ENCODE assay signal across 9 cellular contexts in the genomic region with DNA sequence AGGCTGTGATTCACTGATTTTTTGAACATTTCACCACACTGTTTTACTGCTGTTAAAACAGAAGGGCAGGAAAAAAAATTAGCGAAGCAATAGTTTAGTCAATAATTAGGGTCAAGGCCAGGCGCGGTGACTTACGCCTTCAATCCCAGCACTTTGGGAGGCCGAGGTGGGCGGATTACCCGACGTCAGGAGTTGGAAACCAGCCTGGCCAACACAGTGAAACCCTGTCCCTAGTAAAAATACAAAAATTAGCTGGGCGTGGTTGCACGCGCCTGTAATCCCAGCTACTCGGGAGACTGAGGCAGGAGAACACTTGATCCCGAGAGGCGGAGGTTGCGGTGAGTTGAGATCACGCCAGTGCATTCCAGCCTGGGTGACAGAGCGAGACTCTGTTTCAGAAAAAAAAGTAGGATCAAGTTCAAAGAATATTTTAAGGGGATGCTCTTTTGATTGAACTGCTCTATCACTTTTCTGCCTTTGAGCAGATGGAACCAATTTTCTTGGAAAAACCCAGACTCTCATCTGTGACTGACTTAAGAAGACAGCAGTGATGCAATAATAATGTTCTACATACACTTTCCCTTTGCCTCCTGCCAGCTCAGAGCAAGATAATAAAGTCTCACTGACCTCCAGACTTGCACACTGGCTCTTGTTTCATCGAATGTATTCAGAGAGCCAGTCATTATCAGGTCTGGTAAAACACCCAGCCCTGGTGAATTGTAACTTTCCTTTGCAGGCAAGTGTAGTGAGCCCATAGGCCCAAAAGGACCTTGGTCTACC. TPM values are rescaled to one million over a fixed set of nuclear protein-coding genes. Genes with fewer than 3 reads are reported as not detected.
DNase-seq lines count a peak whose midpoint lies in the region; ATAC-seq and TF ChIP-seq lines count a peak whose summit lies in the region.
"Had no signal": no experiment of that assay in that cellular context is flagged by ENCODE, and none has a peak within 500 bp of the region (broad histone marks: within the 10 kb centered on the region; RNA-seq: fewer than 3 reads in every experiment).

No MANE protein-coding gene starts in this region.

- intact Hi-C loops in CD4-positive, alpha-beta T cell (cut with DNase I, micrococcal nuclease): loop anchor here (2.0 to 10.0 kb wide), 9 partner anchors 32 to 1980 kb away; a partner anchor contains a TSS

- H3K4me1 ChIP-seq in osteoblast (ENCODE audit: insufficient read depth, low read length): peaks cover 13% of the 10 kb centered on the region

- H3K36me3 ChIP-seq in osteoblast (ENCODE audit: insufficient read depth, low read length): peaks cover 4% of the 10 kb centered on the region

- no peaks in the 10 kb centered on the region for H3K27me3 Mint-ChIP-seq in CD4-positive, alpha-beta T cell

- POLR2A ChIA-PET in CD4-positive, alpha-beta T cell (lab: Charles Lee): no interaction called here

- CTCF ChIA-PET in CD4-positive, alpha-beta T cell (lab: Charles Lee): interaction anchor here (1.3 kb wide), 1 partner anchor 13 kb away, joined by 3 read pairs; no protein-coding TSS in a partner anchor

- H2AFZ ChIP-seq in osteoblast (ENCODE audit: low read length): peak overlapping the region; percentile 6

- peak overlapping the region; percentile 71 for H3K4me3 Mint-ChIP-seq in CD4-positive, alpha-beta T cell
- H3K4me3 Mint-ChIP-seq: T-helper 2 cell treated with Interferon-gamma antibody and Interleukin-4, amounts not matched to agents 5 μg/mL and 100 μg/mL, for 36 hours had no signal

- H3K27ac ChIP-seq in CD4-positive, alpha-beta T cell (ENCODE audit: low read depth, low read length): no peak overlapping the region
- no peak overlapping the region for H3K27ac ChIP-seq in osteoblast (ENCODE audit: low read depth, low read length)

- peaks cover 18% of the 10 kb centered on the region for H4K20me1 ChIP-seq in osteoblast (ENCODE audit: insufficient read depth, low read length)

- no peaks in the 10 kb centered on the region for H3K9me3 ChIP-seq in CD4-positive, alpha-beta T cell (ENCODE audit: control insufficient read depth, low read length)
- H3K9me3 ChIP-seq in osteoblast (ENCODE audit: low read depth, low read length): no peaks in the 10 kb centered on the region

- no peak overlapping the region for H3K4me3 ChIP-seq in choroid plexus epithelial cell (ENCODE audit: low read depth, low read length)
- H3K4me3 ChIP-seq in osteoblast (ENCODE audit: insufficient read depth, low read length): no peak overlapping the region

- peaks cover 19% of the 10 kb centered on the region for H3K4me1 Mint-ChIP-seq in CD4-positive, alpha-beta T cell (ENCODE audit: low read depth)

- in situ Hi-C loops in KBM-7 (cut with MboI; ENCODE audit: low pct_unique_long_range_greater_than_20kb, low sequenced_read_pairs): no loop called here

- H3K4me2 ChIP-seq in osteoblast (ENCODE audit: insufficient read depth, low read length): no peak overlapping the region

- ATAC-seq in CD4-positive, alpha-beta T cell (ENCODE audit: poor library complexity): no peak
- no peak for ATAC-seq in left lobe of liver
- no peak for ATAC-seq in HG02623 (IDR thresholded peaks at IDR 0.05; ENCODE audit: unreplicated experiment)

- no peak overlapping the region for H3K27ac Mint-ChIP-seq in CD4-positive, alpha-beta T cell
- H3K27ac Mint-ChIP-seq: T-helper 2 cell treated with Interferon-gamma antibody and Interleukin-4, amounts not matched to agents 5 μg/mL and 100 μg/mL, for 36 hours had no signal

- TF ChIP-seq CTCF in CD4-positive, alpha-beta T cell (IDR thresholded peaks at IDR 0.05): no peak
- TF ChIP-seq CTCF in choroid plexus epithelial cell (conservative IDR thresholded peaks at IDR 0.05; ENCODE audit: low read depth, low read length) (no peak), osteoblast (IDR thresholded peaks at IDR 0.05; ENCODE audit: extremely low read depth, low read depth, low read length) (no peak)

- no peaks in the 10 kb centered on the region for H3K27me3 ChIP-seq in CD4-positive, alpha-beta T cell (ENCODE audit: control insufficient read depth, insufficient read depth, low read length)
- no peaks in the 10 kb centered on the region for H3K27me3 ChIP-seq in osteoblast (ENCODE audit: insufficient read depth, low read length)

- H3K9me3 Mint-ChIP-seq in CD4-positive, alpha-beta T cell: no peaks in the 10 kb centered on the region

- peaks cover 7% of the 10 kb centered on the region for H3K36me3 Mint-ChIP-seq in CD4-positive, alpha-beta T cell (ENCODE audit: low read depth)

- H3K79me2 ChIP-seq in osteoblast (ENCODE audit: insufficient read depth, low read length): peaks cover 32% of the 10 kb centered on the region

- no peak for DNase-seq in CD4-positive, alpha-beta T cell
- DNase-seq in KBM-7 (peak; percentile 16), choroid plexus epithelial cell (ENCODE audit: low read depth) (peak; percentile 90), osteoblast (ENCODE audit: insufficient read length, low spot score, missing footprints) (peak; percentile 88), left lobe of liver (ENCODE audit: low spot score) (no peak), NCI-H2107 (lab: John Stamatoyannopoulos, UW) (no peak), NCI-H526 (lab: John Stamatoyannopoulos, UW) (no peak)

RNA-seq across cellular contexts. Expression of a gene that starts 1.6 kb away (rescaled TPM):
- total RNA-seq in CD4-positive, alpha-beta T cell: 10 to 100 TPM; 69.0 to 69.3 TPM
- total RNA-seq in osteoblast (200 and 219 TPM in 2 replicates), left lobe of liver (59.1 TPM)

RNA-seq across cellular contexts. Expression of a gene that starts 48.9 kb away (rescaled TPM):
- total RNA-seq in CD4-positive, alpha-beta T cell: under 1 TPM in 1 of 2 experiments, not detected in 1; 0.03 TPM
- not detected in 2 replicates for total RNA-seq in osteoblast
- total RNA-seq in left lobe of liver: not detected

Comparison
In these comparisons a context has a peak if more than half of its experiments do, and no peak if none do; other contexts are left out.
1. DNase-seq: peak in KBM-7 (single experiment), choroid plexus epithelial cell (single experiment) and osteoblast (single experiment); none in CD4-positive, alpha-beta T cell (0 of 10), left lobe of liver (single experiment), NCI-H2107 (single experiment) and NCI-H526 (0 of 2).